28 cellular contexts compared by ENCODE assay signal in genomic region chr19:50908311-50908710, GRCh38. TPM values are rescaled to one million over a fixed set of nuclear protein-coding genes. Genes with fewer than 3 reads are reported as not detected.
"Had no signal": no experiment of that assay in that cellular context is flagged by ENCODE, and none has a peak within 500 bp of the region (broad histone marks: within the 10 kb centered on the region; RNA-seq: fewer than 3 reads in every experiment).

No MANE protein-coding gene starts in this region.

- FAIRE-seq: RCC 7860 had no signal

- H3K9ac ChIP-seq: KMS-11 had no signal

- H3K27ac ChIP-seq: brain microvascular endothelial cell, cardiac muscle cell, KMS-11 had no signal

- H3K36me3 ChIP-seq: brain microvascular endothelial cell, cardiac muscle cell, MG63 had no signal

- DNase-seq: activated CD4-positive, alpha-beta T cell treated with anti-CD3 and anti-CD28 coated beads for 1 hour; activated CD4-positive, alpha-beta T cell treated with anti-CD3 and anti-CD28 coated beads, Interleukin-2, amount 10 ng/mL, durations not matched to agents 24 days and 14 days; activated CD4-positive, alpha-beta T cell treated with anti-CD3 and anti-CD28 coated beads, Interleukin-2, amount 50 U/mL, for 48 hours; activated CD8-positive, alpha-beta memory T cell treated with anti-CD3 and anti-CD28 coated beads, Interleukin-2, amount 10 ng/mL, durations not matched to agents 7 days and 5 days; activated effector memory CD4-positive, alpha-beta T cell treated with anti-CD3 and anti-CD28 coated beads, Interleukin-2, amount 50 U/mL, for 16 hours; activated naive CD4-positive, alpha-beta T cell treated with Interleukin-2 at 50 U/mL for 16 hours; activated T-cell treated with anti-CD3 and anti-CD28 coated beads, Interleukin-2, amount 50 U/mL, for 24 hours; amygdala; brain microvascular endothelial cell; MG63; MV-4-11; NCI-H1092 treated with DMSO at 0.1 percent for 48 hours; NCI-H1436; NCI-H1694 treated with DMSO at 0.1 percent for 48 hours; NCI-H2029 treated with DMSO at 0.1 percent for 48 hours; NCI-H345; NCI-H510A; NCI-H526 treated with DMSO at 0.1 percent for 48 hours; NCI-H82; OCI-M1; SHP77 treated with DMSO at 0.1 percent for 48 hours; T-cell had no signal

- H3K4me2 ChIP-seq: KMS-11 had no signal

- H3K4me3 ChIP-seq: cardiac muscle cell, MG63 had no signal

- H3K9me3 ChIP-seq: MG63 had no signal

RNA-seq across cellular contexts. Expression of gene KLK4, which starts 2.9 kb away (rescaled TPM):
- total RNA-seq: activated CD4-positive, alpha-beta T cell treated with anti-CD3 and anti-CD28 coated beads, Interleukin-2, amount 10 ng/mL, durations not matched to agents 24 days and 14 days; activated CD8-positive, alpha-beta memory T cell treated with anti-CD3 and anti-CD28 coated beads, Interleukin-2, amount 10 ng/mL, durations not matched to agents 7 days and 5 days; activated T-helper 1 cell treated with anti-CD3 and anti-CD28 coated beads, Interleukin-12 subunit alpha, Interleukin-12 subunit beta, Interleukin-2, Interleukin-4 antibody, amounts not matched to agents 30 ng/mL and 10 ng/mL and 1 ng/mL, durations not matched to agents 14 hours and 24 hours and 36 hours; cardiac muscle cell; SK-MEL-5; T-cell; T-helper 2 cell treated with Interferon-gamma antibody and Interleukin-4, amounts not matched to agents 100 ng/mL and 5 ng/mL, for 36 hours had no signal
- polyA plus RNA-seq: cardiac muscle cell had no signal

RNA-seq across cellular contexts. Expression of gene KLK2, which starts 35.1 kb away (rescaled TPM):
- total RNA-seq: activated T-helper 1 cell treated with anti-CD3 and anti-CD28 coated beads, Interleukin-12 subunit alpha, Interleukin-12 subunit beta, Interleukin-2, Interleukin-4 antibody, amounts not matched to agents 30 ng/mL and 10 ng/mL and 1 ng/mL, durations not matched to agents 14 hours and 24 hours and 36 hours; cardiac muscle cell; T-cell had no signal
- polyA plus RNA-seq: cardiac muscle cell had no signal

RNA-seq across cellular contexts. Expression of gene KLK5, which starts 44.5 kb away (rescaled TPM):
- total RNA-seq: activated CD4-positive, alpha-beta T cell treated with anti-CD3 and anti-CD28 coated beads, Interleukin-2, amount 10 ng/mL, durations not matched to agents 24 days and 14 days; activated CD8-positive, alpha-beta memory T cell treated with anti-CD3 and anti-CD28 coated beads, Interleukin-2, amount 10 ng/mL, durations not matched to agents 7 days and 5 days; activated T-helper 1 cell treated with anti-CD3 and anti-CD28 coated beads, Interleukin-12 subunit alpha, Interleukin-12 subunit beta, Interleukin-2, Interleukin-4 antibody, amounts not matched to agents 30 ng/mL and 10 ng/mL and 1 ng/mL, durations not matched to agents 14 hours and 24 hours and 36 hours; cardiac muscle cell; SK-MEL-5; T-cell; T-helper 2 cell treated with Interferon-gamma antibody and Interleukin-4, amounts not matched to agents 100 ng/mL and 5 ng/mL, for 36 hours had no signal
- polyA plus RNA-seq: cardiac muscle cell had no signal

RNA-seq across cellular contexts. Expression of gene KLK3, which starts 53.6 kb away (rescaled TPM):
- total RNA-seq: activated CD4-positive, alpha-beta T cell treated with anti-CD3 and anti-CD28 coated beads, Interleukin-2, amount 10 ng/mL, durations not matched to agents 24 days and 14 days; activated CD8-positive, alpha-beta memory T cell treated with anti-CD3 and anti-CD28 coated beads, Interleukin-2, amount 10 ng/mL, durations not matched to agents 7 days and 5 days; activated T-helper 1 cell treated with anti-CD3 and anti-CD28 coated beads, Interleukin-12 subunit alpha, Interleukin-12 subunit beta, Interleukin-2, Interleukin-4 antibody, amounts not matched to agents 30 ng/mL and 10 ng/mL and 1 ng/mL, durations not matched to agents 14 hours and 24 hours and 36 hours; cardiac muscle cell; SK-MEL-5; T-cell; T-helper 2 cell treated with Interferon-gamma antibody and Interleukin-4, amounts not matched to agents 100 ng/mL and 5 ng/mL, for 36 hours had no signal
- polyA plus RNA-seq: cardiac muscle cell had no signal
